10 cellular contexts compared by ENCODE assay signal in genomic region chr12:106682594-106683234, GRCh38.
DNase-seq lines count a peak whose midpoint lies in the region; ATAC-seq, FAIRE-seq and TF ChIP-seq lines count a peak whose summit lies in the region.
"Had no signal": no experiment of that assay in that cellular context is flagged by ENCODE, and none has a peak within 500 bp of the region (broad histone marks: within the 10 kb centered on the region; RNA-seq: fewer than 3 reads in every experiment).

No MANE protein-coding gene starts in this region.

- DNase-seq in Daoy (ENCODE audit: low read depth) (peak; percentile 13), Karpas-422 (peak; percentile 68), bronchial epithelial cell (ENCODE audit: low read depth) (peak; percentile 22), lower lobe of right lung (no peak), NCI-H2196 treated with DMSO at 0.1 percent for 48 hours (lab: John Stamatoyannopoulos, UW; ENCODE audit: unreplicated experiment) (no peak), posterior cingulate gyrus (no peak)
- no peak for DNase-seq in activated CD4-positive, alpha-beta T cell treated with anti-CD3 and anti-CD28 coated beads for 1 hour
- DNase-seq: islet precursor cell had no signal

- H3K4me1 ChIP-seq in Karpas-422 (ENCODE audit: low read length) (no peaks in the 10 kb centered on the region), lower lobe of right lung (no peaks in the 10 kb centered on the region)

- no peaks in the 10 kb centered on the region for H4K20me1 ChIP-seq in Karpas-422 (ENCODE audit: insufficient read depth, low read depth, low read length)

- H3K9me2 ChIP-seq in Karpas-422 (replicated peaks; ENCODE audit: insufficient read depth, low read length): no peaks in the 10 kb centered on the region

- ATAC-seq in lower lobe of right lung (peak; percentile 61 to 68), GM21360 (IDR thresholded peaks at IDR 0.05; ENCODE audit: unreplicated experiment) (no peak)

- H3K27me3 ChIP-seq in Karpas-422 (ENCODE audit: low read length) (no peaks in the 10 kb centered on the region), bronchial epithelial cell (ENCODE audit: control insufficient read depth, insufficient read depth, low read length) (no peaks in the 10 kb centered on the region), lower lobe of right lung (ENCODE audit: low read depth) (no peaks in the 10 kb centered on the region)

- no peak overlapping the region for H3K4me2 ChIP-seq in Karpas-422 (ENCODE audit: low read depth, low read length, poor library complexity, severe bottlenecking)

- H3K27ac ChIP-seq in Karpas-422 (ENCODE audit: low read length): no peak overlapping the region
- no peak overlapping the region for H3K27ac ChIP-seq in lower lobe of right lung

- intact Hi-C loops in lower lobe of right lung (cut with DNase I) (no loop called here), posterior cingulate gyrus (cut with DNase I) (no loop called here)

- no peak overlapping the region for H2AFZ ChIP-seq in Karpas-422 (ENCODE audit: low read length)

- H3K4me3 ChIP-seq in Karpas-422 (ENCODE audit: low read length) (no peak overlapping the region), bronchial epithelial cell (ENCODE audit: low read depth, low read length) (no peak overlapping the region), lower lobe of right lung (no peak overlapping the region)

- H3K9me3 ChIP-seq in Karpas-422 (ENCODE audit: low read length) (no peaks in the 10 kb centered on the region), lower lobe of right lung (no peaks in the 10 kb centered on the region)

- no peak overlapping the region for H3K9ac ChIP-seq in Karpas-422 (ENCODE audit: low read length)

- no peak for FAIRE-seq in bronchial epithelial cell (lab: Jason Lieb, UNC)
- FAIRE-seq: TTC549 had no signal

- no peaks in the 10 kb centered on the region for H3K79me2 ChIP-seq in Karpas-422 (ENCODE audit: low read length)

- TF ChIP-seq CTCF in bronchial epithelial cell (IDR thresholded peaks at IDR 0.05; ENCODE audit: insufficient read depth, low read length, severe bottlenecking) (peak; percentile 21), lower lobe of right lung (IDR thresholded peaks at IDR 0.05) (peak; percentile 27)

- H3K36me3 ChIP-seq in Karpas-422 (ENCODE audit: insufficient read depth, low read length) (no peaks in the 10 kb centered on the region), bronchial epithelial cell (ENCODE audit: control insufficient read depth, insufficient read depth, low read length) (no peaks in the 10 kb centered on the region), lower lobe of right lung (no peaks in the 10 kb centered on the region)

Comparison
In these comparisons a context has a peak if more than half of its experiments do, and no peak if none do; other contexts are left out.
1. DNase-seq: peak in Daoy (single experiment), Karpas-422 (single experiment) and bronchial epithelial cell (single experiment); none in lower lobe of right lung (single experiment), NCI-H2196 treated with DMSO at 0.1 percent for 48 hours (single experiment), activated CD4-positive, alpha-beta T cell treated with anti-CD3 and anti-CD28 coated beads for 1 hour (single experiment) and posterior cingulate gyrus (0 of 10).